Comparison of ENCODE assay signal across 8 cellular contexts in genomic region chr7:127392182-127392565, GRCh38. TPM values are rescaled to one million over a fixed set of nuclear protein-coding genes. Genes with fewer than 3 reads are reported as not detected.
DNase-seq lines count a peak whose midpoint lies in the region; ATAC-seq and TF ChIP-seq lines count a peak whose summit lies in the region.

No MANE protein-coding gene starts in this region.

- peak; percentile 44 for DNase-seq in SKM-1 treated with dmso at 0.1 percent for 144 hours (lab: John Stamatoyannopoulos, UW; ENCODE audit: unreplicated experiment)
- DNase-seq in SKM-1 (lab: John Stamatoyannopoulos, UW; ENCODE audit: unreplicated experiment) = no peak
- peak; percentile 74 for DNase-seq in OCI-LY7 (ENCODE audit: low spot score)
- DNase-seq in activated gamma-delta T cell (lab: John Stamatoyannopoulos, UW) = peak; percentile 58
- DNase-seq in foreskin fibroblast = peak; percentile 60 to 84
- peak; percentile 57 for DNase-seq in occipital lobe (lab: John Stamatoyannopoulos, UW)
- DNase-seq in thoracic aorta (ENCODE audit: low spot score) = peak; percentile 9

- H2AFZ ChIP-seq in OCI-LY7 (ENCODE audit: low read length) = peak overlapping the region; percentile 37; the same call in 1 of the 2 replicates

- CTCF ChIA-PET in OCI-LY7 (lab: Charles Lee; ENCODE audit: unreplicated experiment) = interaction anchor here (1.4 kb wide), 1 partner anchor 9 kb away, joined by 3 read pairs; no protein-coding TSS in a partner anchor

- peak overlapping the region; percentile 98 for H3K4me2 ChIP-seq in OCI-LY7 (ENCODE audit: low read length)

- no peak for TF ChIP-seq CTCF in OCI-LY7 (conservative IDR thresholded peaks at IDR 0.05; ENCODE audit: low read length)
- TF ChIP-seq CTCF in foreskin fibroblast (IDR thresholded peaks at IDR 0.05; ENCODE audit: low read depth, low read length) = no peak
- no peak for TF ChIP-seq CTCF in thoracic aorta (IDR thresholded peaks at IDR 0.05)

- POLR2A ChIA-PET in OCI-LY7 (lab: Charles Lee) = interaction anchor here (0.7 to 3.7 kb wide), 5 partner anchors 13 to 261 kb away, joined by 3 to 17 read pairs (median 3); no protein-coding TSS in a partner anchor

- H3K4me3 ChIP-seq in OCI-LY7 (ENCODE audit: low read depth, low read length, poor library complexity, severe bottlenecking) = peak overlapping the region; percentile 99
- peak overlapping the region; percentile 73 to 85 for H3K4me3 ChIP-seq in foreskin fibroblast (ENCODE audit: low read depth in 1 of 2, low read length in 2 of 2)
- H3K4me3 ChIP-seq in thoracic aorta = peak overlapping the region; percentile 89

- H3K4me1 ChIP-seq in OCI-LY7 (ENCODE audit: insufficient read depth, low read length, poor library complexity, severe bottlenecking) (peaks cover 49% of the 10 kb centered on the region), thoracic aorta (ENCODE audit: control insufficient read depth in 1 of 2, low read depth in 2 of 2) (peaks cover 12 to 25% of the 10 kb centered on the region in 2 donors)

- peak; percentile 43 for ATAC-seq in HG02938 (IDR thresholded peaks at IDR 0.05; ENCODE audit: unreplicated experiment)
- no peak for ATAC-seq in thoracic aorta (ENCODE audit: insufficient number of reproducible peaks, low FRiP score, low read depth)

- intact Hi-C loops in OCI-LY7 (cut with micrococcal nuclease; ENCODE audit: unreplicated experiment) = loop anchor here (1.0 to 10.0 kb wide), 3 partner anchors 195 to 713 kb away; partner anchors contain the start of genes ARF5, GCC1 and SND1

- no peaks in the 10 kb centered on the region for H3K9me2 ChIP-seq in OCI-LY7 (ENCODE audit: insufficient read depth, low read length)

- H4K20me1 ChIP-seq in OCI-LY7 (ENCODE audit: insufficient read depth, low read length) = peaks cover 32% of the 10 kb centered on the region

- peaks cover 42% of the 10 kb centered on the region for H3K36me3 ChIP-seq in OCI-LY7 (ENCODE audit: insufficient read depth, low read length)
- H3K36me3 ChIP-seq in thoracic aorta = peaks cover 3% of the 10 kb centered on the region

- no peaks in the 10 kb centered on the region for H3K9me3 ChIP-seq in OCI-LY7 (ENCODE audit: low read length)
- H3K9me3 ChIP-seq in thoracic aorta = no peaks in the 10 kb centered on the region

- peaks cover 48% of the 10 kb centered on the region for H3K79me2 ChIP-seq in OCI-LY7 (ENCODE audit: insufficient read depth, low read depth, low read length)

- H3K27me3 ChIP-seq in thoracic aorta (replicated peaks; ENCODE audit: insufficient read depth) = no peaks in the 10 kb centered on the region

- H3K27ac ChIP-seq in OCI-LY7 (ENCODE audit: low read depth, low read length, poor library complexity, severe bottlenecking) (peak overlapping the region; percentile 84), thoracic aorta (peak overlapping the region; percentile 88 to 98)

- no TSS peak for BruUV-seq in OCI-LY7 (replicated peaks; lab: Mats Ljungman, UMichigan)

RNA-seq across cellular contexts. Expression of gene ZNF800, which starts 0.3 kb away (rescaled TPM):
- total RNA-seq in OCI-LY7 (2014; rRNA removed; shearing (Covaris generic)) = 23.8 and 23.9 TPM in 2 replicates
- total RNA-seq in OCI-LY7 (2022) (42.2 and 44.0 TPM in 2 replicates), occipital lobe (51.0 TPM), thoracic aorta (10 to 100 TPM; 43.6 to 45.9 TPM)
